Comparison of ENCODE assay signal across 12 cellular contexts in the genomic region with DNA sequence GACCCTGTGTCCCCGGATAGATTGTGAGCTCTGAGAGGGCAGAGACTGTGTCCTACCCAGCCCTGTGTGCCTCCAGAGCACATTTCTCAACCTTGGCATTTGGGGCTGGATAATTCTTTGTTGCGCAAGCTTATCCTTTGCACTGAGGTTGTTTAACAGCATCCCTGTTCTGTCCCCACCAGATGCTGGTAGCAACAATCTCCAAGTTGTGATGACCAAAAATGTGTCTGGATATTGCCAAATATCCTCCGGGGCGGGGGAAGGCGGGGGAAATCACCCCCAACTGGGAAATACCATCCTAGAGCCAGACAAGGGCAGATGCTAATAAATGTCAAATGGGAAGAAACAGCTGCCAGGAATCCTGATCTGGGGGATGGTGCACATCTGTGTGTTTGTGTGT. TPM values are rescaled to one million over a fixed set of nuclear protein-coding genes. Genes with fewer than 3 reads are reported as not detected.
DNase-seq lines count a peak whose midpoint lies in the region; ATAC-seq and TF ChIP-seq lines count a peak whose summit lies in the region.
"Had no signal": no experiment of that assay in that cellular context is flagged by ENCODE, and none has a peak within 500 bp of the region (broad histone marks: within the 10 kb centered on the region; RNA-seq: fewer than 3 reads in every experiment).

No MANE protein-coding gene starts in this region.

- peak; percentile 82 for ATAC-seq in Right ventricle myocardium inferior
- peak in 1 of 2 donors; percentile 40 for ATAC-seq in natural killer cell treated with Interleukin-12 subunit alpha and Interleukin-12 subunit beta and Interleukin-15 and Interleukin-18, amount 100 ng/mL, for 72 hours
- ATAC-seq in HG03354 (IDR thresholded peaks at IDR 0.05; ENCODE audit: poor library complexity, severe bottlenecking, unreplicated experiment), result no peak
- no peak for ATAC-seq in GM19328 (IDR thresholded peaks at IDR 0.05; ENCODE audit: unreplicated experiment)
- ATAC-seq in HG02610 (IDR thresholded peaks at IDR 0.05; ENCODE audit: unreplicated experiment), result no peak

- no peak overlapping the region for H3K4me3 Mint-ChIP-seq in natural killer cell treated with Interleukin-12 subunit alpha and Interleukin-12 subunit beta and Interleukin-15 and Interleukin-18, amount 100 ng/mL, for 72 hours

- peaks cover 35% of the 10 kb centered on the region for H3K36me3 Mint-ChIP-seq in natural killer cell treated with Interleukin-12 subunit alpha and Interleukin-12 subunit beta and Interleukin-15 and Interleukin-18, amount 100 ng/mL, for 72 hours

- H3K9me3 Mint-ChIP-seq in natural killer cell treated with Interleukin-12 subunit alpha and Interleukin-12 subunit beta and Interleukin-15 and Interleukin-18, amount 100 ng/mL, for 72 hours, result no peaks in the 10 kb centered on the region

- no peak for TF ChIP-seq CTCF in vagina (IDR thresholded peaks at IDR 0.05)

- H3K27me3 Mint-ChIP-seq in natural killer cell treated with Interleukin-12 subunit alpha and Interleukin-12 subunit beta and Interleukin-15 and Interleukin-18, amount 100 ng/mL, for 72 hours, result no peaks in the 10 kb centered on the region

- peak; percentile 64 for DNase-seq in Right ventricle myocardium inferior (ENCODE audit: missing footprints)
- no peak for DNase-seq in cardiac septum (ENCODE audit: low spot score)
- DNase-seq in fibroblast of the conjunctiva (ENCODE audit: low read depth), result peak; percentile 94
- no peak for DNase-seq in natural killer cell treated with Interleukin-12 subunit alpha and Interleukin-12 subunit beta and Interleukin-15 and Interleukin-18, amount 100 ng/mL, for 72 hours (ENCODE audit: low spot score)
- peak in 1 of 2 donors; percentile 96 for DNase-seq in vagina (ENCODE audit: extremely low spot score in 2 of 2)
- DNase-seq: NCI-H1048; stimulated activated CD4-positive, alpha-beta T cell treated with anti-CD3 and anti-CD28 coated beads, Interleukin-2, amount 100 ng/mL, for 24 hours; substantia nigra had no signal

- peak overlapping the region; percentile 82 for H3K27ac ChIP-seq in vagina
- H3K27ac ChIP-seq: HL-60 had no signal

- peaks cover 35% of the 10 kb centered on the region for H3K4me1 ChIP-seq in vagina

- intact Hi-C loops in Right ventricle myocardium inferior (cut with DNase I), result no loop called here
- intact Hi-C loops in cardiac septum (cut with DNase I), result no loop called here
- intact Hi-C loops in vagina (cut with DNase I), result loop anchor here (5.0 kb wide), 1 partner anchor 97 kb away; no protein-coding TSS in a partner anchor

- no peaks in the 10 kb centered on the region for H3K27me3 ChIP-seq in vagina

- H3K4me3 ChIP-seq in vagina, result no peak overlapping the region

- peaks cover 29 to 41% of the 10 kb centered on the region in 2 donors for H3K4me1 Mint-ChIP-seq in natural killer cell treated with Interleukin-12 subunit alpha and Interleukin-12 subunit beta and Interleukin-15 and Interleukin-18, amount 100 ng/mL, for 72 hours (ENCODE audit: low read depth in 2 of 2)

- peak overlapping the region; percentile 43 to 64 for H3K27ac Mint-ChIP-seq in natural killer cell treated with Interleukin-12 subunit alpha and Interleukin-12 subunit beta and Interleukin-15 and Interleukin-18, amount 100 ng/mL, for 72 hours

- no peaks in the 10 kb centered on the region for H3K9me3 ChIP-seq in vagina

- no peak for TF ChIP-seq POLR2A in vagina (IDR thresholded peaks at IDR 0.05)

- H3K36me3 ChIP-seq in vagina, result peaks cover 0 to 15% of the 10 kb centered on the region in 2 donors

RNA-seq across cellular contexts. Expression of a gene that starts 24.0 kb away (rescaled TPM):
- total RNA-seq in Right ventricle myocardium inferior (114 TPM), cardiac septum (110 TPM), vagina (92.6 TPM)
- 100 to 1,000 TPM; 154 to 260 TPM for total RNA-seq in natural killer cell treated with Interleukin-12 subunit alpha and Interleukin-12 subunit beta and Interleukin-15 and Interleukin-18, amount 100 ng/mL, for 72 hours

RNA-seq across cellular contexts. Expression of a gene that starts 52.8 kb away (rescaled TPM):
- 222 TPM for total RNA-seq in Right ventricle myocardium inferior
- total RNA-seq in cardiac septum, result 257 TPM
- total RNA-seq in natural killer cell treated with Interleukin-12 subunit alpha and Interleukin-12 subunit beta and Interleukin-15 and Interleukin-18, amount 100 ng/mL, for 72 hours, result 100 to 1,000 TPM; 271 to 398 TPM
- total RNA-seq in vagina, result 190 TPM

Comparison
In these comparisons a context has a peak if more than half of its experiments do, and no peak if none do; other contexts are left out.
1. DNase-seq: peak in Right ventricle myocardium inferior (single experiment) and fibroblast of the conjunctiva (single experiment); none in cardiac septum (single experiment) and natural killer cell treated with Interleukin-12 subunit alpha and Interleukin-12 subunit beta and Interleukin-15 and Interleukin-18, amount 100 ng/mL, for 72 hours (single experiment).